18 cellular contexts compared by ENCODE assay signal in genomic region chr10:46068905-46069304, GRCh38. TPM values are rescaled to one million over a fixed set of nuclear protein-coding genes. Genes with fewer than 3 reads are reported as not detected.
DNase-seq lines count a peak whose midpoint lies in the region; ATAC-seq, FAIRE-seq and TF ChIP-seq lines count a peak whose summit lies in the region.
"Had no signal": no experiment of that assay in that cellular context is flagged by ENCODE, and none has a peak within 500 bp of the region (broad histone marks: within the 10 kb centered on the region; RNA-seq: fewer than 3 reads in every experiment).

No MANE protein-coding gene starts in this region.

- H3K27me3 ChIP-seq in HUES64 (ENCODE audit: insufficient read depth, low read length), result no peaks in the 10 kb centered on the region
- no peaks in the 10 kb centered on the region for H3K27me3 ChIP-seq in HepG2 (ENCODE audit: control insufficient read depth in 1 of 2, insufficient read depth in 2 of 2, low read length in 2 of 2)
- H3K27me3 ChIP-seq in spleen (replicated peaks in 1 of 7), result no peaks in the 10 kb centered on the region

- no peak for FAIRE-seq in HepG2 (lab: Jason Lieb, UNC)
- FAIRE-seq: A549, H54 had no signal

- H3K4me1 Mint-ChIP-seq in stimulated activated effector memory CD8-positive, alpha-beta T cell treated with anti-CD3 and anti-CD28 coated beads, Interleukin-12 subunit alpha, Interleukin-12 subunit beta, amount 100 ng/mL, for 72 hours, result no peaks in the 10 kb centered on the region

- DNase-seq in HepG2 (ENCODE audit: low spot score), result no peak
- DNase-seq in stimulated activated effector memory CD8-positive, alpha-beta T cell treated with anti-CD3 and anti-CD28 coated beads, Interleukin-12 subunit alpha, Interleukin-12 subunit beta, amount 100 ng/mL, for 72 hours (ENCODE audit: low spot score in 2 of 2), result no peak
- no peak for DNase-seq in spleen
- DNase-seq: CD8-positive, alpha-beta T cell; COR-L47; DND-41; GDM1; KBM-7 had no signal

- TF ChIP-seq EP300 in HepG2 (IDR thresholded peaks at IDR 0.05; ENCODE audit: low read depth in 2 of 2, low read length in 2 of 2) (no peak), HepG2 (CRISPR knock-in tag; IDR thresholded peaks at IDR 0.05; ENCODE audit: borderline replicate concordance) (no peak)

- H3K79me2 ChIP-seq in HepG2 (ENCODE audit: insufficient read depth, low read length), result no peaks in the 10 kb centered on the region

- CTCF ChIA-PET in HepG2 (lab: Yijun Ruan, JAX; ENCODE audit: low intra/inter-chr PET ratio, low total read pairs), result no interaction called here

- no peak overlapping the region for H3K4me3 Mint-ChIP-seq in stimulated activated effector memory CD8-positive, alpha-beta T cell treated with anti-CD3 and anti-CD28 coated beads, Interleukin-12 subunit alpha, Interleukin-12 subunit beta, amount 100 ng/mL, for 72 hours
- H3K4me3 Mint-ChIP-seq: CD14-positive monocyte; CD8-positive, alpha-beta T cell had no signal

- H3K4me2 ChIP-seq in HepG2 (ENCODE audit: low read depth, low read length), result peak overlapping the region; percentile 21
- H3K4me2 ChIP-seq: A549 had no signal

- in situ Hi-C loops in HepG2 (cut with HindIII; ENCODE audit: extremely low pct_ligation_motif_present, low pct_unique_long_range_greater_than_20kb), result no loop called here

- no peaks in the 10 kb centered on the region for H3K36me3 Mint-ChIP-seq in stimulated activated effector memory CD8-positive, alpha-beta T cell treated with anti-CD3 and anti-CD28 coated beads, Interleukin-12 subunit alpha, Interleukin-12 subunit beta, amount 100 ng/mL, for 72 hours
- H3K36me3 Mint-ChIP-seq: CD14-positive monocyte; CD8-positive, alpha-beta T cell had no signal

- 0 out of 3 replicates have a peak, but pooled peaks have one; percentile 31 for ATAC-seq in HepG2
- ATAC-seq in stimulated activated effector memory CD8-positive, alpha-beta T cell treated with anti-CD3 and anti-CD28 coated beads, Interleukin-12 subunit alpha, Interleukin-12 subunit beta, amount 100 ng/mL, for 72 hours, result no peak
- no peak for ATAC-seq in HG02885 (IDR thresholded peaks at IDR 0.05; ENCODE audit: poor library complexity, unreplicated experiment)
- ATAC-seq: A549; CD8-positive, alpha-beta T cell; HCT116 had no signal

- H3K4me3 ChIP-seq in HUES64 (ENCODE audit: low read length) (no peak overlapping the region), HepG2 (replicated peaks in 1 of 3; ENCODE audit: insufficient read depth in 1 of 3, low read depth in 2 of 3, low read length in 3 of 3) (no peak overlapping the region), spleen (no peak overlapping the region)
- H3K4me3 ChIP-seq: A549 had no signal

- peak overlapping the region; percentile 64 for H2AFZ ChIP-seq in HepG2 (ENCODE audit: low read length)

- H3K9me3 ChIP-seq in HUES64 (ENCODE audit: insufficient read depth, low read depth, low read length) (no peaks in the 10 kb centered on the region; the same call in 1 of the 2 replicates), HepG2 (ENCODE audit: low read length) (0 out of 2 replicates have a peak, but pooled peaks cover 7% of the 10 kb centered on the region), spleen (peaks cover 0 to 6% (median 0%) of the 10 kb centered on the region in 8 donors)

- TF ChIP-seq POLR2A in HepG2 (IDR thresholded peaks at IDR 0.05; ENCODE audit: insufficient read depth in 1 of 2, low read depth in 2 of 2, low read length in 2 of 2), result no peak
- TF ChIP-seq POLR2A in spleen (IDR thresholded peaks at IDR 0.05), result no peak

- no peak overlapping the region for H3K27ac Mint-ChIP-seq in stimulated activated effector memory CD8-positive, alpha-beta T cell treated with anti-CD3 and anti-CD28 coated beads, Interleukin-12 subunit alpha, Interleukin-12 subunit beta, amount 100 ng/mL, for 72 hours
- H3K27ac Mint-ChIP-seq: CD8-positive, alpha-beta T cell had no signal

- H3K9me3 Mint-ChIP-seq in stimulated activated effector memory CD8-positive, alpha-beta T cell treated with anti-CD3 and anti-CD28 coated beads, Interleukin-12 subunit alpha, Interleukin-12 subunit beta, amount 100 ng/mL, for 72 hours, result no peaks in the 10 kb centered on the region
- H3K9me3 Mint-ChIP-seq: CD8-positive, alpha-beta T cell had no signal

- H3K9ac ChIP-seq in HUES64 (ENCODE audit: low read depth, low read length) (no peak overlapping the region), HepG2 (ENCODE audit: insufficient read depth, low read depth, low read length) (no peak overlapping the region)

- BruUV-seq in HepG2 (replicated peaks; lab: Mats Ljungman, UMichigan), result no TSS peak

- 94% methylated on average over 2 of the region's 2 CpGs for WGBS in HUES64
- 25% methylated on average over 2 of the region's 2 CpGs for WGBS in HepG2 (ENCODE audit: low lambda C conversion rate)
- WGBS in spleen, 5 donors, result 83 to 88% (median 87%) methylated on average over 2 of the region's 2 CpGs

- H3K36me3 ChIP-seq in HUES64 (ENCODE audit: insufficient read depth, low read length), result no peaks in the 10 kb centered on the region
- no peaks in the 10 kb centered on the region for H3K36me3 ChIP-seq in HepG2 (replicated peaks in 1 of 2; ENCODE audit: control insufficient read depth in 1 of 2, insufficient read depth in 2 of 2, low read length in 2 of 2)
- H3K36me3 ChIP-seq in spleen, result no peaks in the 10 kb centered on the region

- intact Hi-C loops in HepG2 (cut with micrococcal nuclease; ENCODE audit: unreplicated experiment) (no loop called here), spleen (cut with DNase I; ENCODE audit: low total_unique reads) (no loop called here)

- H4K20me1 ChIP-seq in HepG2 (ENCODE audit: insufficient read depth, low read length), result no peaks in the 10 kb centered on the region

- TF ChIP-seq RAD21 in HepG2 (CRISPR knock-in tag; IDR thresholded peaks at IDR 0.05), result no peak

- TF ChIP-seq CTCF in VCaP (conservative IDR thresholded peaks at IDR 0.05), result no peak
- TF ChIP-seq CTCF in HepG2 (CRISPR knock-in tag; IDR thresholded peaks at IDR 0.05), result no peak
- TF ChIP-seq CTCF in spleen (IDR thresholded peaks at IDR 0.05 in 8 of 11, conservative IDR thresholded peaks at IDR 0.05 in 3 of 11), result no peak

- H3K4me1 ChIP-seq in HUES64 (ENCODE audit: insufficient read depth, low read length), result peaks cover 8% of the 10 kb centered on the region
- H3K4me1 ChIP-seq in HepG2 (ENCODE audit: insufficient read depth, low read length), result peaks cover 64% of the 10 kb centered on the region
- peaks cover 0 to 3% (median 0%) of the 10 kb centered on the region in 6 donors for H3K4me1 ChIP-seq in spleen
- H3K4me1 ChIP-seq: A549 had no signal

- peak overlapping the region; percentile 27; the same call in 1 of the 2 replicates for H3K27ac ChIP-seq in HUES64 (ENCODE audit: low read depth, low read length)
- peak overlapping the region; percentile 23; the same call in 1 of the 2 replicates for H3K27ac ChIP-seq in VCaP
- H3K27ac ChIP-seq in HepG2 (ENCODE audit: extremely low read length, insufficient read depth, low read length), result no peak overlapping the region
- no peak overlapping the region for H3K27ac ChIP-seq in spleen
- H3K27ac ChIP-seq: A549 had no signal

- POLR2A ChIA-PET in HepG2 (lab: Yijun Ruan, JAX), result interaction anchor here (1.0 to 1.3 kb wide), 3 partner anchors 16 to 37 kb away, joined by 3 to 7 read pairs (median 3); no protein-coding TSS in a partner anchor

RNA-seq across cellular contexts. Expression of gene MSMB, which starts 22.8 kb away (rescaled TPM):
- polyA plus RNA-seq in HUES64 (2013, experiment 1 of 2), result not detected
- not detected for polyA plus RNA-seq in HUES64 (2013, experiment 2 of 2)
- total RNA-seq in HepG2 (2016; rRNA removed; fragmentation: Illumina TruSeq; extraction: Trizol), result not detected in 2 replicates
- not detected in 2 replicates for total RNA-seq in HepG2 (2016; cell fraction: cytosol; rRNA removed; fragmentation: Illumina TruSeq; extraction: Trizol; ENCODE audit: low read depth)
- not detected in 2 replicates for total RNA-seq in HepG2 (2016; cell fraction: insoluble cytoplasmic fraction; rRNA removed; fragmentation: Illumina TruSeq; extraction: Trizol)
- total RNA-seq in HepG2 (2016; cell fraction: membrane; rRNA removed; fragmentation: Illumina TruSeq; extraction: Trizol), result not detected in 2 replicates
- not detected in 2 replicates for total RNA-seq in HepG2 (2016; cell fraction: nucleus; rRNA removed; fragmentation: Illumina TruSeq; extraction: Trizol)
- 0.84 and 1.3 TPM in 2 replicates for polyA plus RNA-seq in HepG2 (2011; rRNA removed)
- not detected in 2 replicates for polyA plus RNA-seq in HepG2 (2011; cell fraction: cytosol; rRNA removed)
- not detected in 2 replicates for polyA plus RNA-seq in HepG2 (2011; cell fraction: nucleus; rRNA removed)
- 4.1 and 8.1 TPM in 2 replicates for polyA plus RNA-seq in HepG2 (2012)
- polyA plus RNA-seq in HepG2 (2016; cell fraction: cytosol; fragmentation: Illumina TruSeq; extraction: Trizol; ENCODE audit: low read depth), result not detected in 2 replicates
- not detected in 2 replicates for polyA plus RNA-seq in HepG2 (2016; cell fraction: insoluble cytoplasmic fraction; fragmentation: Illumina TruSeq; extraction: Trizol; ENCODE audit: low read depth)
- not detected in 2 replicates for polyA plus RNA-seq in HepG2 (2016; cell fraction: membrane; fragmentation: Illumina TruSeq; extraction: Trizol; ENCODE audit: low read depth)
- polyA plus RNA-seq in HepG2 (2016; cell fraction: nucleus; fragmentation: Illumina TruSeq; extraction: Trizol; ENCODE audit: insufficient read depth, low read depth), result not detected in 2 replicates
- polyA minus RNA-seq in HepG2 (2011; rRNA and poly(A)+ RNA removed; ENCODE audit: low replicate concordance), result not detected in 2 replicates
- not detected in 2 replicates for polyA minus RNA-seq in HepG2 (2011; cell fraction: cytosol; rRNA and poly(A)+ RNA removed)
- polyA minus RNA-seq in HepG2 (2011; cell fraction: nucleus; rRNA and poly(A)+ RNA removed), result not detected in 2 replicates
- total RNA-seq in spleen, result not detected
- polyA plus RNA-seq in spleen, result not detected
- total RNA-seq: CD8-positive, alpha-beta T cell; HT-29 had no signal
- polyA plus RNA-seq: AG04450, BJ, CD14-positive monocyte had no signal

RNA-seq across cellular contexts. Expression of gene NCOA4, which starts 38.5 kb away (rescaled TPM):
- polyA plus RNA-seq in HUES64 (2013, experiment 1 of 2), result 58.9 TPM
- polyA plus RNA-seq in HUES64 (2013, experiment 2 of 2), result 63.2 TPM
- 306 and 519 TPM in 2 replicates for total RNA-seq in HepG2 (2016; rRNA removed; fragmentation: Illumina TruSeq; extraction: Trizol)
- total RNA-seq in HepG2 (2016; cell fraction: cytosol; rRNA removed; fragmentation: Illumina TruSeq; extraction: Trizol; ENCODE audit: low read depth), result 41.5 and 47.9 TPM in 2 replicates
- 301 and 511 TPM in 2 replicates for total RNA-seq in HepG2 (2016; cell fraction: insoluble cytoplasmic fraction; rRNA removed; fragmentation: Illumina TruSeq; extraction: Trizol)
- total RNA-seq in HepG2 (2016; cell fraction: membrane; rRNA removed; fragmentation: Illumina TruSeq; extraction: Trizol), result 139 and 156 TPM in 2 replicates
- 164 and 168 TPM in 2 replicates for total RNA-seq in HepG2 (2016; cell fraction: nucleus; rRNA removed; fragmentation: Illumina TruSeq; extraction: Trizol)
- 324 and 400 TPM in 2 replicates for polyA plus RNA-seq in HepG2 (2011; rRNA removed)
- polyA plus RNA-seq in HepG2 (2011; cell fraction: cytosol; rRNA removed), result 198 and 289 TPM in 2 replicates
- 115 and 150 TPM in 2 replicates for polyA plus RNA-seq in HepG2 (2011; cell fraction: nucleus; rRNA removed)
- 250 and 343 TPM in 2 replicates for polyA plus RNA-seq in HepG2 (2012)
- 15.2 and 17.3 TPM in 2 replicates for polyA plus RNA-seq in HepG2 (2016; cell fraction: cytosol; fragmentation: Illumina TruSeq; extraction: Trizol; ENCODE audit: low read depth)
- polyA plus RNA-seq in HepG2 (2016; cell fraction: insoluble cytoplasmic fraction; fragmentation: Illumina TruSeq; extraction: Trizol; ENCODE audit: low read depth), result 352 and 368 TPM in 2 replicates
- polyA plus RNA-seq in HepG2 (2016; cell fraction: membrane; fragmentation: Illumina TruSeq; extraction: Trizol; ENCODE audit: low read depth), result 48.5 and 57.6 TPM in 2 replicates
- polyA plus RNA-seq in HepG2 (2016; cell fraction: nucleus; fragmentation: Illumina TruSeq; extraction: Trizol; ENCODE audit: insufficient read depth, low read depth), result 161 and 162 TPM in 2 replicates
- 203 and 487 TPM in 2 replicates for polyA minus RNA-seq in HepG2 (2011; rRNA and poly(A)+ RNA removed; ENCODE audit: low replicate concordance)
- 356 and 419 TPM in 2 replicates for polyA minus RNA-seq in HepG2 (2011; cell fraction: cytosol; rRNA and poly(A)+ RNA removed)
- polyA minus RNA-seq in HepG2 (2011; cell fraction: nucleus; rRNA and poly(A)+ RNA removed), result 163 and 303 TPM in 2 replicates
- 100 to 1,000 TPM; 196 to 352 (median 292) TPM for total RNA-seq in spleen
- 10 to 100 TPM; 39.3 to 91.2 (median 63.6) TPM for polyA plus RNA-seq in spleen

Comparison
In these comparisons a context has a peak if more than half of its experiments do, and no peak if none do; other contexts are left out.
1. H3K27ac ChIP-seq: peak in HUES64 (single experiment) and VCaP (single experiment); none in HepG2 (single experiment) and spleen (0 of 8).